17 cellular contexts compared by ENCODE assay signal in genomic region chr5:145198871-145199270, GRCh38.
"Had no signal": no experiment of that assay in that cellular context is flagged by ENCODE, and none has a peak within 500 bp of the region (broad histone marks: within the 10 kb centered on the region; RNA-seq: fewer than 3 reads in every experiment).

No MANE protein-coding gene starts in this region.

- H3K27ac Mint-ChIP-seq: dendritic cell treated with granulocyte-macrophage colony-stimulating factor and Interleukin-4, amounts not matched to agents 40 ng/mL and 50 ng/mL, for 4 days; endodermal cell; memory B cell; natural killer cell; stimulated activated naive CD8-positive, alpha-beta T cell treated with anti-CD3 and anti-CD28 coated beads, Interleukin-15, amount 100 ng/mL, for 72 hours; type B pancreatic cell had no signal

- H3K27me3 Mint-ChIP-seq: dendritic cell treated with granulocyte-macrophage colony-stimulating factor and Interleukin-4, amounts not matched to agents 40 ng/mL and 50 ng/mL, for 4 days; stimulated activated naive CD8-positive, alpha-beta T cell treated with anti-CD3 and anti-CD28 coated beads, Interleukin-15, amount 100 ng/mL, for 72 hours had no signal

- H3K4me1 Mint-ChIP-seq: memory B cell; natural killer cell; neural crest cell; stimulated activated naive CD8-positive, alpha-beta T cell treated with anti-CD3 and anti-CD28 coated beads, Interleukin-15, amount 100 ng/mL, for 72 hours had no signal

- H3K4me3 Mint-ChIP-seq: dendritic cell treated with granulocyte-macrophage colony-stimulating factor and Interleukin-4, amounts not matched to agents 40 ng/mL and 50 ng/mL, for 4 days; endodermal cell; memory B cell; natural killer cell; neural crest cell; stimulated activated naive CD8-positive, alpha-beta T cell treated with anti-CD3 and anti-CD28 coated beads, Interleukin-15, amount 100 ng/mL, for 72 hours; type B pancreatic cell had no signal

- DNase-seq: effector CD8-positive, alpha-beta T cell; endodermal cell; head of caudate nucleus; left ventricle myocardium superior; natural killer cell; stimulated activated CD4-positive, alpha-beta T cell treated with anti-CD3 and anti-CD28 coated beads, Interleukin-12 subunit alpha, Interleukin-12 subunit beta, amount 100 ng/mL, for 4 hours; stimulated activated CD4-positive, alpha-beta T cell treated with anti-CD3 and anti-CD28 coated beads, Interleukin-1b, Interleukin-23, amount 100 ng/mL, for 48 hours; stimulated activated CD4-positive, alpha-beta T cell treated with anti-CD3 and anti-CD28 coated beads, Interleukin-4, amount 100 ng/mL, for 1 hour; stimulated activated CD8-positive, alpha-beta memory T cell treated with anti-CD3 and anti-CD28 coated beads, Interleukin-4, amount 100 ng/mL, for 48 hours; stimulated activated naive CD4-positive, alpha-beta T cell; stimulated activated naive CD8-positive, alpha-beta T cell treated with anti-CD3 and anti-CD28 coated beads, Interleukin-15, amount 100 ng/mL, for 72 hours; tibial artery had no signal

- H3K9me3 Mint-ChIP-seq: endodermal cell, neural crest cell, type B pancreatic cell had no signal

- H3K36me3 Mint-ChIP-seq: memory B cell, natural killer cell, type B pancreatic cell had no signal

- ATAC-seq: left ventricle myocardium superior; natural killer cell; sciatic nerve; stimulated activated naive CD8-positive, alpha-beta T cell treated with anti-CD3 and anti-CD28 coated beads, Interleukin-15, amount 100 ng/mL, for 72 hours had no signal
